Comparison of ENCODE assay signal across 14 cellular contexts in the genomic region with DNA sequence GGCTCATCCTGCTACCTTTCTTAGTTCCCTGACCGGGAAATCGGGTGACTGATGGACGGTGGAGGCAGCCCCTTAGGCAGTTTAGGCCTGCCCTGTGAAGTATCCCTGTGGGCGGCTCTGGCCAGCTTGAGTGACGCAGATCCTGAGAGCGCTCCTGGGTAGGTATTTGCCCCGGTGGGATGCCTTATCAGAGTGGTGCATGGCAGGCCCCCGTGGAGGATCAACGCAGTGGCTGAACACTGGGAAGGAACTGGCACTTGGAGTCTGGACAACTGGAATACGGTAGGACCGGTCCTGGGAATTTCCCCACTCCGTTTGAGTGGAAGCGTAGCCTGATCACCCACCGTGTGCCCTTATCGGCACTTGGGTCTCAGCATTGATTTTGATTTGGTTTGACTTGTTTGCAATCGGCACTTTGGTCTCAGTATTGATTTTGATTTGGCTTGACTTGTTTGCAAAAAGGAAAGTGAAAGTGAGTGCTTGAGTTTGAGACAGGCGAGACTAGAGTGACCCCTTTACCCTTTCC. TPM values are rescaled to one million over a fixed set of nuclear protein-coding genes. Genes with fewer than 3 reads are reported as not detected.
DNase-seq lines count a peak whose midpoint lies in the region; ATAC-seq and TF ChIP-seq lines count a peak whose summit lies in the region.
"Had no signal": no experiment of that assay in that cellular context is flagged by ENCODE, and none has a peak within 500 bp of the region (broad histone marks: within the 10 kb centered on the region; RNA-seq: fewer than 3 reads in every experiment).

No MANE protein-coding gene starts in this region.

- no peak overlapping the region for H4K8ac ChIP-seq in mesenchymal stem cell (ENCODE audit: low read length)

- no peak for ATAC-seq in activated naive CD8-positive, alpha-beta T cell treated with anti-CD3 and anti-CD28 coated beads, Interleukin-2, amount 50 U/mL, for 24 hours

- no peaks in the 10 kb centered on the region for H3K27me3 Mint-ChIP-seq in activated naive CD8-positive, alpha-beta T cell
- peaks cover 2% of the 10 kb centered on the region for H3K27me3 Mint-ChIP-seq in activated naive CD8-positive, alpha-beta T cell treated with anti-CD3 and anti-CD28 coated beads, Interleukin-2, amount 50 U/mL, for 24 hours

- no peak overlapping the region for H2BK15ac ChIP-seq in mesenchymal stem cell (ENCODE audit: low read depth, poor library complexity, severe bottlenecking)

- TF ChIP-seq CTCF in suprapubic skin (IDR thresholded peaks at IDR 0.05) (no peak), BE2C (IDR thresholded peaks at IDR 0.05; ENCODE audit: low read depth, low read length) (no peak)

- no peak overlapping the region for H2BK12ac ChIP-seq in mesenchymal stem cell (ENCODE audit: low read length in 2 of 2)

- no peaks in the 10 kb centered on the region for H3K27me3 ChIP-seq in adipocyte (replicated peaks; ENCODE audit: control insufficient read depth, insufficient read depth, low read length)
- no peaks in the 10 kb centered on the region for H3K27me3 ChIP-seq in mesenchymal stem cell (ENCODE audit: control insufficient read depth in 1 of 2, insufficient read depth in 1 of 2, low read length in 2 of 2)
- H3K27me3 ChIP-seq in suprapubic skin = no peaks in the 10 kb centered on the region
- H3K27me3 ChIP-seq in BE2C = no peaks in the 10 kb centered on the region
- H3K27me3 ChIP-seq: breast epithelium had no signal

- H4K91ac ChIP-seq in mesenchymal stem cell (ENCODE audit: low read length) = no peak overlapping the region

- H3K9me3 ChIP-seq in adipocyte (ENCODE audit: control insufficient read depth, low read length) = peaks cover 17% of the 10 kb centered on the region
- H3K9me3 ChIP-seq in mesenchymal stem cell (ENCODE audit: control insufficient read depth, low read length) = peaks cover 16% of the 10 kb centered on the region
- peaks cover 5% of the 10 kb centered on the region for H3K9me3 ChIP-seq in suprapubic skin
- no peaks in the 10 kb centered on the region for H3K9me3 ChIP-seq in BE2C

- no peak overlapping the region for H2BK120ac ChIP-seq in mesenchymal stem cell (ENCODE audit: low read depth, low read length)

- no peak for DNase-seq in activated naive CD8-positive, alpha-beta T cell treated with anti-CD3 and anti-CD28 coated beads, Interleukin-2, amount 50 U/mL, for 24 hours
- no peak for DNase-seq in adipocyte (ENCODE audit: low read depth)
- DNase-seq in mesenchymal stem cell = peak; percentile 4
- peak; percentile 63 to 67 for DNase-seq in suprapubic skin (ENCODE audit: low spot score in 2 of 2)
- no peak for DNase-seq in NOMO-1 treated with DMSO at 0.1 percent for 48 hours (lab: John Stamatoyannopoulos, UW; ENCODE audit: unreplicated experiment)
- no peak for DNase-seq in BE2C
- DNase-seq in HPDE6-E6E7 (ENCODE audit: extremely low spot score) = no peak
- DNase-seq: activated CD8-positive, alpha-beta memory T cell treated with anti-CD3 and anti-CD28 coated beads for 24 hours; left cardiac atrium; NCI-H1105; NCI-H774; stimulated activated CD4-positive, alpha-beta T cell treated with anti-CD3 and anti-CD28 coated beads, Interleukin-2, amount 100 ng/mL, for 48 hours had no signal

- no peaks in the 10 kb centered on the region for H3K36me3 ChIP-seq in adipocyte (ENCODE audit: control insufficient read depth, insufficient read depth, low read length, severe bottlenecking)
- H3K36me3 ChIP-seq in mesenchymal stem cell (ENCODE audit: control insufficient read depth in 1 of 2, insufficient read depth in 2 of 2, low read depth in 1 of 2, low read length in 2 of 2) = no peaks in the 10 kb centered on the region
- H3K36me3 ChIP-seq in suprapubic skin = no peaks in the 10 kb centered on the region
- no peaks in the 10 kb centered on the region for H3K36me3 ChIP-seq in BE2C
- H3K36me3 ChIP-seq: breast epithelium had no signal

- TF ChIP-seq EP300 in suprapubic skin (IDR thresholded peaks at IDR 0.05) = no peak

- H3K4ac ChIP-seq in mesenchymal stem cell (ENCODE audit: low read depth in 1 of 2, low read length in 2 of 2) = no peak overlapping the region

- no peak overlapping the region for H3K14ac ChIP-seq in mesenchymal stem cell (ENCODE audit: low read length in 2 of 2)

- no peak overlapping the region for H2AK5ac ChIP-seq in mesenchymal stem cell (ENCODE audit: low read length, severe bottlenecking)

- H3K79me1 ChIP-seq in mesenchymal stem cell (replicated peaks; ENCODE audit: low read length, poor library complexity, severe bottlenecking) = no peaks in the 10 kb centered on the region

- H3K4me1 Mint-ChIP-seq in activated naive CD8-positive, alpha-beta T cell (ENCODE audit: low read depth) = peaks cover 5% of the 10 kb centered on the region
- peaks cover 10% of the 10 kb centered on the region for H3K4me1 Mint-ChIP-seq in activated naive CD8-positive, alpha-beta T cell treated with anti-CD3 and anti-CD28 coated beads, Interleukin-2, amount 50 U/mL, for 24 hours

- TF ChIP-seq POLR2A in suprapubic skin (IDR thresholded peaks at IDR 0.05) = no peak

- H3K27ac Mint-ChIP-seq in activated naive CD8-positive, alpha-beta T cell = no peak overlapping the region
- no peak overlapping the region for H3K27ac Mint-ChIP-seq in activated naive CD8-positive, alpha-beta T cell treated with anti-CD3 and anti-CD28 coated beads, Interleukin-2, amount 50 U/mL, for 24 hours

- H3K9me3 Mint-ChIP-seq in activated naive CD8-positive, alpha-beta T cell (ENCODE audit: low read depth) = no peaks in the 10 kb centered on the region
- peaks cover 5% of the 10 kb centered on the region for H3K9me3 Mint-ChIP-seq in activated naive CD8-positive, alpha-beta T cell treated with anti-CD3 and anti-CD28 coated beads, Interleukin-2, amount 50 U/mL, for 24 hours

- H3K4me2 ChIP-seq in mesenchymal stem cell (ENCODE audit: low read length, poor library complexity, severe bottlenecking) = no peak overlapping the region

- no peak overlapping the region for H2BK5ac ChIP-seq in mesenchymal stem cell (ENCODE audit: low read depth, low read length, poor library complexity, severe bottlenecking)

- H3K9ac ChIP-seq in adipocyte (ENCODE audit: low read length) = peak overlapping the region; percentile 7
- peak overlapping the region; percentile 88 for H3K9ac ChIP-seq in mesenchymal stem cell (ENCODE audit: low read length)

- H3K4me1 ChIP-seq in adipocyte (ENCODE audit: control insufficient read depth, insufficient read depth, low read length) = peaks cover 21% of the 10 kb centered on the region
- H3K4me1 ChIP-seq in mesenchymal stem cell (ENCODE audit: control insufficient read depth, insufficient read depth, low read depth, low read length) = peaks cover 6% of the 10 kb centered on the region
- H3K4me1 ChIP-seq in suprapubic skin = peaks cover 21% of the 10 kb centered on the region
- H3K4me1 ChIP-seq in BE2C = no peaks in the 10 kb centered on the region

- no peak overlapping the region for H3K27ac ChIP-seq in mesenchymal stem cell (ENCODE audit: low read length, poor library complexity, severe bottlenecking)
- H3K27ac ChIP-seq in suprapubic skin = no peak overlapping the region

- H3K4me3 ChIP-seq in adipocyte (ENCODE audit: low read length) (peak overlapping the region; percentile 55), mesenchymal stem cell (ENCODE audit: insufficient read depth in 1 of 2, low read depth in 1 of 2, low read length in 2 of 2) (peak overlapping the region in 1 of 2 experiments; percentile 46), suprapubic skin (no peak overlapping the region), BE2C (ENCODE audit: low read depth, low read length) (no peak overlapping the region)

- H2AFZ ChIP-seq in mesenchymal stem cell (ENCODE audit: low read depth, low read length) = no peak overlapping the region

- no peak overlapping the region for H3K18ac ChIP-seq in mesenchymal stem cell (ENCODE audit: low read depth in 1 of 2, low read length in 2 of 2)

- H3K36me3 Mint-ChIP-seq in activated naive CD8-positive, alpha-beta T cell = no peaks in the 10 kb centered on the region
- no peaks in the 10 kb centered on the region for H3K36me3 Mint-ChIP-seq in activated naive CD8-positive, alpha-beta T cell treated with anti-CD3 and anti-CD28 coated beads, Interleukin-2, amount 50 U/mL, for 24 hours (ENCODE audit: low read depth)

- peak overlapping the region; percentile 30 for H3K4me3 Mint-ChIP-seq in activated naive CD8-positive, alpha-beta T cell
- H3K4me3 Mint-ChIP-seq in activated naive CD8-positive, alpha-beta T cell treated with anti-CD3 and anti-CD28 coated beads, Interleukin-2, amount 50 U/mL, for 24 hours = no peak overlapping the region

- no peak overlapping the region for H3K23ac ChIP-seq in mesenchymal stem cell (ENCODE audit: low read length in 2 of 2)

- 93% methylated on average over 17 of the region's 17 CpGs for WGBS in mesenchymal stem cell
- WGBS in suprapubic skin = 83% methylated on average over 14 of the region's 17 CpGs

RNA-seq across cellular contexts. Expression of a gene that starts 15.2 kb away (rescaled TPM):
- not detected for polyA plus RNA-seq in mesenchymal stem cell (2013, experiment 1 of 2)
- not detected for polyA plus RNA-seq in mesenchymal stem cell (2013, experiment 2 of 2)
- total RNA-seq in suprapubic skin = 10 to 100 TPM; 11.9 to 33.8 (median 16.7) TPM
- polyA plus RNA-seq in BE2C (2012; ENCODE audit: insufficient read depth, insufficient read length, low read depth) = not detected
- total RNA-seq: breast epithelium, left cardiac atrium had no signal

RNA-seq across cellular contexts. Expression of a gene that starts 31.5 kb away (rescaled TPM):
- 0.03 TPM for polyA plus RNA-seq in mesenchymal stem cell (2013, experiment 1 of 2)
- 0.03 TPM for polyA plus RNA-seq in mesenchymal stem cell (2013, experiment 2 of 2)
- 1 to 10 TPM in 1 of 4 donors, under 1 TPM in 3; 0.48 to 1.0 (median 0.68) TPM for total RNA-seq in suprapubic skin
- polyA plus RNA-seq in BE2C (2012; ENCODE audit: insufficient read depth, insufficient read length, low read depth) = 1.2 TPM

RNA-seq across cellular contexts. Expression of a gene that starts 31.9 kb away (rescaled TPM):
- not detected for polyA plus RNA-seq in mesenchymal stem cell (2013, experiment 1 of 2)
- not detected for polyA plus RNA-seq in mesenchymal stem cell (2013, experiment 2 of 2)
- not detected for total RNA-seq in suprapubic skin
- polyA plus RNA-seq in BE2C (2012; ENCODE audit: insufficient read depth, insufficient read length, low read depth) = not detected
- total RNA-seq: left cardiac atrium had no signal

RNA-seq across cellular contexts. Expression of a gene that starts 35.0 kb away (rescaled TPM):
- polyA plus RNA-seq in mesenchymal stem cell (2013, experiment 1 of 2) = not detected
- polyA plus RNA-seq in mesenchymal stem cell (2013, experiment 2 of 2) = not detected
- total RNA-seq in suprapubic skin = not detected
- polyA plus RNA-seq in BE2C (2012; ENCODE audit: insufficient read depth, insufficient read length, low read depth) = 0.26 TPM
- total RNA-seq: left cardiac atrium had no signal

Comparison
In these comparisons a context has a peak if more than half of its experiments do, and no peak if none do; other contexts are left out.
1. DNase-seq: peak in mesenchymal stem cell (single experiment) and suprapubic skin (2 of 2); none in activated naive CD8-positive, alpha-beta T cell treated with anti-CD3 and anti-CD28 coated beads, Interleukin-2, amount 50 U/mL, for 24 hours (single experiment), adipocyte (single experiment), NOMO-1 treated with DMSO at 0.1 percent for 48 hours (single experiment), BE2C (single experiment) and HPDE6-E6E7 (single experiment).